In the genomic region with DNA sequence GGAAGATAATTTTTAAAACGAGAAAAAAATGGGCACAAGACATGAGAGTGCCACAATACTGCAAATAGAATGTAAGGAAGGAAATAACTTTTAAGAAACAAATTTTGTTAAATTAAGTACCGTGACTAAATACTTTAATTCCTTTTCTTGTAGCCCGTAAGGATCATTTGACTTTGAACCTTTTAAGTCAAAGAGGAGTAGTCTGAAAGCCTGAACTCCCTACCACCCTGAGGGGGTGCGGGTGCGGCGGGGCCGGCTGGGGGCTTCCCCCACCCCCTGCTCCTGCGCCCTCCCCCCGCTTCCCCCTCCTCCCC, we compare ENCODE assay signal across 9 cellular contexts. TPM values are rescaled to one million over a fixed set of nuclear protein-coding genes. Genes with fewer than 3 reads are reported as not detected.
DNase-seq lines count a peak whose midpoint lies in the region; ATAC-seq and TF ChIP-seq lines count a peak whose summit lies in the region.
"Had no signal": no experiment of that assay in that cellular context is flagged by ENCODE, and none has a peak within 500 bp of the region (broad histone marks: within the 10 kb centered on the region; RNA-seq: fewer than 3 reads in every experiment).

No MANE protein-coding gene starts in this region.

- DNase-seq in A673 (ENCODE audit: low spot score): no peak
- no peak for DNase-seq in LNCaP clone FGC (ENCODE audit: low read depth)
- no peak for DNase-seq in NCI-H69 (lab: John Stamatoyannopoulos, UW)
- no peak for DNase-seq in NCI-H2227 treated with DMSO at 0.1 percent for 48 hours (lab: John Stamatoyannopoulos, UW)
- no peak for DNase-seq in mucosa of gallbladder (ENCODE audit: low spot score)
- DNase-seq: DMS 273 treated with DMSO at 0.1 percent for 48 hours had no signal

- no TSS peak for BruUV-seq in A673 (replicated peaks; lab: Mats Ljungman, UMichigan)

- peak overlapping the region; percentile 64 to 96 (median 76) for H3K27ac Mint-ChIP-seq in nephron

- H3K4me1 ChIP-seq in A673 (ENCODE audit: insufficient read depth, low read length, poor library complexity, severe bottlenecking) (peaks cover 5% of the 10 kb centered on the region), endocrine pancreas (ENCODE audit: control insufficient read depth, insufficient read depth, low read length) (peaks cover 12% of the 10 kb centered on the region)

- no peaks in the 10 kb centered on the region for H3K9me3 Mint-ChIP-seq in nephron

- peaks cover 9% of the 10 kb centered on the region for H3K36me3 Mint-ChIP-seq in nephron (ENCODE audit: low read depth)

- ATAC-seq in HG02623 (IDR thresholded peaks at IDR 0.05; ENCODE audit: unreplicated experiment): no peak

- H3K4me3 Mint-ChIP-seq in nephron: peak overlapping the region; percentile 75 to 77 (median 76)

- no peaks in the 10 kb centered on the region for H3K36me3 ChIP-seq in A673 (ENCODE audit: insufficient read depth, low read length, poor library complexity, severe bottlenecking)
- no peaks in the 10 kb centered on the region for H3K36me3 ChIP-seq in endocrine pancreas (ENCODE audit: control insufficient read depth, insufficient read depth, low read length)

- intact Hi-C loops in A673 (cut with micrococcal nuclease; ENCODE audit: unreplicated experiment): loop anchor here (10.0 kb wide), 1 partner anchor 167 kb away; the partner anchor contains the start of gene LTV1

- H3K27me3 Mint-ChIP-seq in nephron (ENCODE audit: low read depth): no peaks in the 10 kb centered on the region

- CTCF ChIA-PET in A673 (lab: Charles Lee): no interaction called here

- POLR2A ChIA-PET in A673 (lab: Charles Lee; ENCODE audit: low non-redundant PET): no interaction called here

- H3K9me3 ChIP-seq in A673 (ENCODE audit: low read depth, low read length, poor library complexity, severe bottlenecking) (no peaks in the 10 kb centered on the region), endocrine pancreas (ENCODE audit: control insufficient read depth, low read length) (no peaks in the 10 kb centered on the region)

- H3K27me3 ChIP-seq in A673 (replicated peaks; ENCODE audit: insufficient read depth, low read depth, low read length, poor library complexity) (peaks cover 51% of the 10 kb centered on the region), endocrine pancreas (ENCODE audit: control insufficient read depth, insufficient read depth, low read length) (no peaks in the 10 kb centered on the region)

- H3K27ac ChIP-seq in A673 (ENCODE audit: low read depth, low read length, poor library complexity, severe bottlenecking): no peak overlapping the region

- H3K4me3 ChIP-seq in A673 (ENCODE audit: low read depth, low read length, poor library complexity, severe bottlenecking) (peak overlapping the region; percentile 54), LNCaP clone FGC (ENCODE audit: low read depth, low read length) (peak overlapping the region; percentile 70), endocrine pancreas (ENCODE audit: control insufficient read depth, insufficient read depth, low read length) (peak overlapping the region; percentile 47)

- H3K4me1 Mint-ChIP-seq in nephron: peaks cover 63% of the 10 kb centered on the region

- TF ChIP-seq CTCF in A673 (conservative IDR thresholded peaks at IDR 0.05; ENCODE audit: low read depth, low read length): no peak
- no peak for TF ChIP-seq CTCF in LNCaP clone FGC (IDR thresholded peaks at IDR 0.05; ENCODE audit: control insufficient read depth, extremely low read depth, insufficient read depth)
- no peak for TF ChIP-seq CTCF in nephron (IDR thresholded peaks at IDR 0.05; ENCODE audit: unreplicated experiment in 3 of 3)

- H3K9ac ChIP-seq in endocrine pancreas (ENCODE audit: control insufficient read depth, insufficient read depth, low read length): no peak overlapping the region

RNA-seq across cellular contexts. Expression of gene PHACTR2, which starts 0.2 kb away (rescaled TPM):
- total RNA-seq in A673 (2021) (2.4 and 3.8 TPM in 2 replicates), mucosa of gallbladder (57.6 TPM)

Comparison
In these comparisons a context has a peak if more than half of its experiments do, and no peak if none do; other contexts are left out.
1. RNA of gene PHACTR2, which starts 0.2 kb away (total RNA-seq): 57.6 TPM in mucosa of gallbladder (single experiment); 2.4 to 3.8 TPM in A673; every median in the first group is over 10 times any median in the second.
2. Peak in every context shown above with its lines, with median percentiles within 50 percentile points of each other: H3K4me3 ChIP-seq.